Comparison of ENCODE assay signal across 8 cellular contexts in the genomic region with DNA sequence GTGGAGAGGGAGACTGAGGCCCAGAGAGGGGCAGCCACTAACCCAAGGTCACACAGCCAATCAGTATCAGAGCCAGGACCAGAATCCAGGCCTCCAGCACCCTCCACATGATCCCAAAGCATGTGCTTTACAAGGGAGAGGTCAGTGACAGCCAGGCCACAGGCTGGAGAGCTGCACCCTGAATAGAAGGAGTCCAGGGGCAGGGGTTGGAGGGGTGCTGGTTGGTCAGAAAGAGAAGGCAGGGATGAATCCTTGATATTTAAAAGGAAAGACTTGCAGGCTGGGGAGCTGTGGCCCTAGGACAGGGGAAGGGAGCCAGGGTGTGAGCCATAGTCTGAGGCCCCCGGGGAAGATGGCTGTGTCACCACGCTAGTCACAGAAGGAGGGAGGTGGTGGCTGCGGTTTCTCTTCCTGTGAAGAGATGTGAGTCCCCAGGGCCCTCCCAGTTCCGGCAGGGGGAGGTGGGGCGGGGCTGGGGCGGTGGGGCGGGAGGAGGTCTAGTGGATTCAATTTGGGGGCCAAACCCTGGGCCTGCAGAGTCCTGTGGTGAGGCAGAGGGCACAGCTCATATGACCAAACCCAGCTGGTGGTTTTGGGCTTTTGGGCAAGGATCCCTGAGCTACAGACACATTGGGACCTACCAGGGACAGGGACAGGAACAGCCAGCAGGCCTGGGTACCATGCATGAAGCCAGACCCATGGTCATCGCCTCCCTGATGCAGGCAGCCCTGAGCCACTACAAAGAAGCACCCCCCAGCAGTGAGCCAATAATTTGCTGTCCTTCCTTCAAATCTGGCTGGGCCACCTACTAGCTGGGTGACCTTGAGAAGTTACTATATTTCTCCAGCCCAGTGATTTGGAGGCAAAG. TPM values are rescaled to one million over a fixed set of nuclear protein-coding genes. Genes with fewer than 3 reads are reported as not detected.
DNase-seq lines count a peak whose midpoint lies in the region; ATAC-seq and TF ChIP-seq lines count a peak whose summit lies in the region.

No MANE protein-coding gene starts in this region.

- H3K4me3 Mint-ChIP-seq in stimulated activated naive B cell treated with anti-CD40 and anti-IgM and Interleukin-4, amounts not matched to agents 10 μg/mL and 1 μg/mL and 100 μg/mL, for 72 hours = peak overlapping the region; percentile 72 to 76

- H3K9me3 Mint-ChIP-seq in stimulated activated naive B cell treated with anti-CD40 and anti-IgM and Interleukin-4, amounts not matched to agents 10 μg/mL and 1 μg/mL and 100 μg/mL, for 72 hours = no peaks in the 10 kb centered on the region

- H3K36me3 Mint-ChIP-seq in stimulated activated naive B cell treated with anti-CD40 and anti-IgM and Interleukin-4, amounts not matched to agents 10 μg/mL and 1 μg/mL and 100 μg/mL, for 72 hours = peaks cover 59 to 87% of the 10 kb centered on the region in 2 donors

- TF ChIP-seq POLR2A in right lobe of liver (IDR thresholded peaks at IDR 0.05) = no peak

- H3K9ac ChIP-seq in SK-N-SH = no peak overlapping the region; the same call in 1 of the 2 replicates

- H3K4me3 ChIP-seq in SK-N-SH (ENCODE audit: low read depth in 2 of 2, low read length in 1 of 2) (no peak overlapping the region), right lobe of liver (no peak overlapping the region)

- H3K27ac ChIP-seq in SK-N-SH (ENCODE audit: low read depth in 2 of 2, low read length in 1 of 2) (peak overlapping the region in 1 of 2 experiments; percentile 83; a peak in 2 of 4 replicates), right lobe of liver (peak overlapping the region in 2 of 3 donors; percentile 51 to 69)

- peak overlapping the region; percentile 99 for H3K27ac Mint-ChIP-seq in stimulated activated naive B cell treated with anti-CD40 and anti-IgM and Interleukin-4, amounts not matched to agents 10 μg/mL and 1 μg/mL and 100 μg/mL, for 72 hours

- peaks cover 76 to 91% of the 10 kb centered on the region in 2 donors for H3K4me1 Mint-ChIP-seq in stimulated activated naive B cell treated with anti-CD40 and anti-IgM and Interleukin-4, amounts not matched to agents 10 μg/mL and 1 μg/mL and 100 μg/mL, for 72 hours

- DNase-seq in EL (peak; percentile 81), SK-N-SH (no peak), right lobe of liver (peak in 2 of 3 donors; percentile 59 to 73), NCI-H146 (lab: John Stamatoyannopoulos, UW) (no peak), D341Med (ENCODE audit: low spot score) (no peak)
- peak; percentile 89 for DNase-seq in activated gamma-delta T cell treated with anti-CD3 and anti-CD28 coated beads, Interleukin-2, amount 50 U/mL, for 16 hours (ENCODE audit: low read depth)
- DNase-seq in stimulated activated naive B cell treated with anti-CD40 and anti-IgM and Interleukin-4, amounts not matched to agents 10 μg/mL and 1 μg/mL and 100 μg/mL, for 72 hours = peak; percentile 76

- no peak for TF ChIP-seq RAD21 in SK-N-SH (IDR thresholded peaks at IDR 0.05; ENCODE audit: low read length)

- no peak for TF ChIP-seq CTCF in SK-N-SH (IDR thresholded peaks at IDR 0.05)
- TF ChIP-seq CTCF in right lobe of liver (IDR thresholded peaks at IDR 0.05) = no peak

- CTCF ChIA-PET in SK-N-SH (lab: Yijun Ruan, JAX) = interaction anchor here (0.6 to 5.9 kb wide), 7 partner anchors 12 to 38 kb away, joined by 3 to 52 read pairs (median 4); no protein-coding TSS in a partner anchor

- H3K4me1 ChIP-seq in SK-N-SH (ENCODE audit: control insufficient read depth in 1 of 2, insufficient read depth in 2 of 2, low read depth in 1 of 2, low read length in 1 of 2) (peaks cover 15 to 22% of the 10 kb centered on the region in 2 experiments; a peak in 3 of 4 replicates), right lobe of liver (no peaks in the 10 kb centered on the region)

- POLR2A ChIA-PET in SK-N-SH (lab: Yijun Ruan, JAX) = interaction anchor here (1.0 kb wide), 1 partner anchor 15 kb away, joined by 3 read pairs; no protein-coding TSS in a partner anchor

- no peaks in the 10 kb centered on the region for H3K27me3 ChIP-seq in SK-N-SH (ENCODE audit: insufficient read depth)
- H3K27me3 ChIP-seq in right lobe of liver = no peaks in the 10 kb centered on the region

- H3K27me3 Mint-ChIP-seq in stimulated activated naive B cell treated with anti-CD40 and anti-IgM and Interleukin-4, amounts not matched to agents 10 μg/mL and 1 μg/mL and 100 μg/mL, for 72 hours = no peaks in the 10 kb centered on the region

- H3K9me2 ChIP-seq in SK-N-SH = no peaks in the 10 kb centered on the region

- peaks cover 23% of the 10 kb centered on the region for H3F3A ChIP-seq in SK-N-SH (replicated peaks; ENCODE audit: insufficient read depth)

- ATAC-seq in HG02870 (IDR thresholded peaks at IDR 0.05; ENCODE audit: unreplicated experiment) (peak; percentile 44), right lobe of liver (peak; percentile 52 to 69 (median 60))
- peak; percentile 84 to 88 for ATAC-seq in stimulated activated naive B cell treated with anti-CD40 and anti-IgM and Interleukin-4, amounts not matched to agents 10 μg/mL and 1 μg/mL and 100 μg/mL, for 72 hours (replicated peaks)

- no peaks in the 10 kb centered on the region for H3K79me2 ChIP-seq in SK-N-SH (ENCODE audit: insufficient read depth)

- H3K36me3 ChIP-seq in SK-N-SH (replicated peaks in 1 of 2; ENCODE audit: control insufficient read depth in 1 of 2, insufficient read depth in 2 of 2, low read length in 1 of 2) = no peaks in the 10 kb centered on the region
- H3K36me3 ChIP-seq in right lobe of liver = no peaks in the 10 kb centered on the region

- H3K9me3 ChIP-seq in SK-N-SH = no peaks in the 10 kb centered on the region
- H3K9me3 ChIP-seq in right lobe of liver = no peaks in the 10 kb centered on the region

- intact Hi-C loops in right lobe of liver (cut with DNase I) = no loop called here

- H2AFZ ChIP-seq in SK-N-SH (ENCODE audit: low read depth) = no peak overlapping the region

- no peaks in the 10 kb centered on the region for H4K20me1 ChIP-seq in SK-N-SH (ENCODE audit: insufficient read depth)

- WGBS in SK-N-SH (ENCODE audit: low lambda C conversion rate) = 55% methylated on average over 8 of the region's 8 CpGs
- WGBS in right lobe of liver (ENCODE audit: insufficient coverage, low coverage, low lambda C conversion rate, missing lambda C conversion rate) = 51% methylated on average over 2 of the region's 8 CpGs

- peak overlapping the region; percentile 73 for H3K4me2 ChIP-seq in SK-N-SH

- TF ChIP-seq EP300 in SK-N-SH (IDR thresholded peaks at IDR 0.05; ENCODE audit: borderline replicate concordance in 1 of 2, low read depth in 1 of 2, low read length in 1 of 2) = no peak

TF ChIP-seq in SK-N-SH, 30 proteins besides CTCF, POLR2A, EP300 and RAD21:
- TF ChIP-seq, protein P1, sequence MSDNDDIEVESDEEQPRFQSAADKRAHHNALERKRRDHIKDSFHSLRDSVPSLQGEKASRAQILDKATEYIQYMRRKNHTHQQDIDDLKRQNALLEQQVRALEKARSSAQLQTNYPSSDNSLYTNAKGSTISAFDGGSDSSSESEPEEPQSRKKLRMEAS (IDR thresholded peaks at IDR 0.05; ENCODE audit: low read depth) = peak; percentile 21; the same call in 1 of the 2 replicates
- no peak for TF ChIP-seq RCOR1 (IDR thresholded peaks at IDR 0.05; ENCODE audit: low read length)

RNA-seq across cellular contexts. Expression of a gene that starts 14.0 kb away (rescaled TPM):
- polyA plus RNA-seq in SK-N-SH (2012; rRNA removed) = 22.6 and 29.9 TPM in 2 replicates
- 14.6 and 19.9 TPM in 2 replicates for polyA plus RNA-seq in SK-N-SH (2012; cell fraction: cytosol; rRNA removed)
- 20.3 and 21.2 TPM in 2 replicates for polyA plus RNA-seq in SK-N-SH (2012; cell fraction: nucleus; rRNA removed)
- 10 to 100 TPM in 1 of 6 experiments, 1 to 10 TPM in 5; 3.4 to 12.9 (median 6.5) TPM for total RNA-seq in right lobe of liver

RNA-seq across cellular contexts. Expression of a gene that starts 17.8 kb away (rescaled TPM):
- polyA plus RNA-seq in SK-N-SH (2012; rRNA removed) = 0.02 TPM in 1 of 2 replicates, not detected in the other
- polyA plus RNA-seq in SK-N-SH (2012; cell fraction: cytosol; rRNA removed) = 0.03 TPM in 2 replicates
- 0.01 and 0.04 TPM in 2 replicates for polyA plus RNA-seq in SK-N-SH (2012; cell fraction: nucleus; rRNA removed)
- not detected for total RNA-seq in right lobe of liver

RNA-seq across cellular contexts. Expression of a gene that starts 42.0 kb away (rescaled TPM):
- 47.4 and 47.7 TPM in 2 replicates for polyA plus RNA-seq in SK-N-SH (2012; rRNA removed)
- 20.7 and 30.3 TPM in 2 replicates for polyA plus RNA-seq in SK-N-SH (2012; cell fraction: cytosol; rRNA removed)
- polyA plus RNA-seq in SK-N-SH (2012; cell fraction: nucleus; rRNA removed) = 103 and 122 TPM in 2 replicates
- 10 to 100 TPM in 2 of 6 experiments, 1 to 10 TPM in 4; 3.3 to 12.6 (median 6.3) TPM for total RNA-seq in right lobe of liver

RNA-seq across cellular contexts. Expression of a gene that starts 52.3 kb away (rescaled TPM):
- polyA plus RNA-seq in SK-N-SH (2012; rRNA removed) = 0.03 and 0.07 TPM in 2 replicates
- polyA plus RNA-seq in SK-N-SH (2012; cell fraction: cytosol; rRNA removed) = 0.01 and 0.04 TPM in 2 replicates
- 0.08 and 0.13 TPM in 2 replicates for polyA plus RNA-seq in SK-N-SH (2012; cell fraction: nucleus; rRNA removed)
- total RNA-seq in right lobe of liver = 10 to 100 TPM in 1 of 6 experiments, 1 to 10 TPM in 5; 2.9 to 12.8 (median 4.0) TPM

Comparison
In these comparisons a context has a peak if more than half of its experiments do, and no peak if none do; other contexts are left out.
1. DNase-seq: peak in EL (single experiment), activated gamma-delta T cell treated with anti-CD3 and anti-CD28 coated beads, Interleukin-2, amount 50 U/mL, for 16 hours (single experiment), right lobe of liver (2 of 3) and stimulated activated naive B cell treated with anti-CD40 and anti-IgM and Interleukin-4, amounts not matched to agents 10 μg/mL and 1 μg/mL and 100 μg/mL, for 72 hours (single experiment); none in SK-N-SH (single experiment), NCI-H146 (single experiment) and D341Med (single experiment).
2. Peak in every context shown above with its lines, with median percentiles within 50 percentile points of each other: ATAC-seq.